In genomic region chr6:127710668-127711067, GRCh38 we compare ENCODE assay signal across 25 cellular contexts.
"Had no signal": no experiment of that assay in that cellular context is flagged by ENCODE, and none has a peak within 500 bp of the region (broad histone marks: within the 10 kb centered on the region; RNA-seq: fewer than 3 reads in every experiment).

No MANE protein-coding gene starts in this region.

- H3K27ac ChIP-seq: brain microvascular endothelial cell, gastrocnemius medialis, pancreas, prostate gland, sigmoid colon, stomach, thyroid gland, upper lobe of left lung, vagina had no signal

- H3K36me3 Mint-ChIP-seq: stimulated activated naive B cell treated with anti-CD40 and anti-IgM and Interleukin-4, amounts not matched to agents 10 μg/mL and 1 μg/mL and 100 μg/mL, for 72 hours had no signal

- H3K36me3 ChIP-seq: brain microvascular endothelial cell, gastrocnemius medialis, pancreas, prostate gland, sigmoid colon, stomach, thyroid gland, upper lobe of left lung, vagina had no signal

- H3K27me3 ChIP-seq: brain microvascular endothelial cell, gastrocnemius medialis, pancreas, sigmoid colon, stomach, thyroid gland, upper lobe of left lung, vagina had no signal

- H3K4me1 ChIP-seq: gastrocnemius medialis, pancreas, prostate gland, sigmoid colon, stomach, thyroid gland, upper lobe of left lung, vagina had no signal

- H3K27me3 Mint-ChIP-seq: effector memory CD8-positive, alpha-beta T cell had no signal

- H3K9me3 ChIP-seq: gastrocnemius medialis, pancreas, prostate gland, sigmoid colon, stomach, thyroid gland, upper lobe of left lung, vagina had no signal

- H3K27ac Mint-ChIP-seq: activated naive CD4-positive, alpha-beta T cell treated with anti-CD3 and anti-CD28 coated beads for 36 hours; stimulated activated naive B cell treated with anti-CD40 and anti-IgM and Interleukin-4, amounts not matched to agents 10 μg/mL and 1 μg/mL and 100 μg/mL, for 72 hours had no signal

- H3K4me3 Mint-ChIP-seq: activated naive CD4-positive, alpha-beta T cell treated with anti-CD3 and anti-CD28 coated beads for 36 hours; effector memory CD8-positive, alpha-beta T cell; stimulated activated naive B cell treated with anti-CD40 and anti-IgM and Interleukin-4, amounts not matched to agents 10 μg/mL and 1 μg/mL and 100 μg/mL, for 72 hours had no signal

- DNase-seq: activated CD4-positive, alpha-beta T cell treated with anti-CD3 and anti-CD28 coated beads for 4 hours; activated CD4-positive, alpha-beta T cell treated with anti-CD3 and anti-CD28 coated beads, Interleukin-2, amount 50 U/mL, for 48 hours; activated CD4-positive, CD25-positive, alpha-beta regulatory T cell; activated effector memory CD4-positive, alpha-beta T cell treated with Interleukin-2 at 50 U/mL for 16 hours; activated naive CD4-positive, alpha-beta T cell treated with anti-CD3 and anti-CD28 coated beads for 36 hours; brain microvascular endothelial cell; cortex of kidney; effector memory CD8-positive, alpha-beta T cell; erythroblast; gastrocnemius medialis; glutamatergic neuron; hippocampal formation; left cardiac atrium; left ventricle myocardium superior; nucleus accumbens; pancreas; sigmoid colon; small intestine; stimulated activated CD4-positive, alpha-beta T cell treated with anti-CD3 and anti-CD28 coated beads, Interleukin-4, amount 100 ng/mL, for 24 hours; stimulated activated naive B cell treated with anti-CD40 and anti-IgM and Interleukin-4, amounts not matched to agents 10 μg/mL and 1 μg/mL and 100 μg/mL, for 72 hours; stomach; thyroid gland; upper lobe of left lung had no signal

- ATAC-seq: effector memory CD8-positive, alpha-beta T cell; gastrocnemius medialis; left cardiac atrium; pancreas; stimulated activated naive B cell treated with anti-CD40 and anti-IgM and Interleukin-4, amounts not matched to agents 10 μg/mL and 1 μg/mL and 100 μg/mL, for 72 hours had no signal

- H3K9me3 Mint-ChIP-seq: activated naive CD4-positive, alpha-beta T cell treated with anti-CD3 and anti-CD28 coated beads for 36 hours; stimulated activated naive B cell treated with anti-CD40 and anti-IgM and Interleukin-4, amounts not matched to agents 10 μg/mL and 1 μg/mL and 100 μg/mL, for 72 hours had no signal

- H3K4me1 Mint-ChIP-seq: stimulated activated naive B cell treated with anti-CD40 and anti-IgM and Interleukin-4, amounts not matched to agents 10 μg/mL and 1 μg/mL and 100 μg/mL, for 72 hours had no signal

- H3K4me3 ChIP-seq: gastrocnemius medialis, pancreas, prostate gland, sigmoid colon, stomach, thyroid gland, upper lobe of left lung, vagina had no signal
